Comparison of ENCODE assay signal across 16 cellular contexts in the genomic region with DNA sequence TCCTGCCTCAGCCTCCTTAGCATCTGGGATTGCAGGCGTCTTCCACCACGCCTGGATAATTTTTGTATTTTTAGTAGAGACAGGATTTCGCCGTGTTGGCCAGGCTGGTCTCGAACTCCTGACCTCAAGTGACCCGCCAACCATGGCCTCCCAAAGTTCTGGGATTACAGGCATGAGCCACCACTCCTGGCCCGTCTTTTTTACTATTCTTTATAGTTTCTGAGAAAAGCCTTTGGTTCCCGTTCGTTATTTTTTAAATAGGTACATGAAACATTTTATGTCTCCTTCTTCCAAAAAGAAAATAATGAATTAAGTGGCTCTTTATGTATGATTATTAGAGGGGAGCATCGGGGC. TPM values are rescaled to one million over a fixed set of nuclear protein-coding genes. Genes with fewer than 3 reads are reported as not detected.
A peak's percentile ranks its signal among the peaks of the same experiment; 100 is the strongest.
DNase-seq lines count a peak whose midpoint lies in the region; ATAC-seq, FAIRE-seq and TF ChIP-seq lines count a peak whose summit lies in the region.
"Had no signal": no experiment of that assay in that cellular context is flagged by ENCODE, and none has a peak within 500 bp of the region (broad histone marks: within the 10 kb centered on the region; RNA-seq: fewer than 3 reads in every experiment).

No MANE protein-coding gene starts in this region.

- no peaks in the 10 kb centered on the region for H3K4me1 ChIP-seq in HEK293 (ENCODE audit: control insufficient read depth, insufficient read depth, low read length)
- H3K4me1 ChIP-seq in breast epithelium, result no peaks in the 10 kb centered on the region
- H3K4me1 ChIP-seq in liver (ENCODE audit: control insufficient read depth in 4 of 4, insufficient read depth in 4 of 4, low read length in 3 of 4), result peaks cover 3 to 18% (median 10%) of the 10 kb centered on the region in 4 donors
- H3K4me1 ChIP-seq in small intestine (ENCODE audit: control insufficient read depth in 2 of 2, insufficient read depth in 1 of 2, low read depth in 1 of 2, low read length in 1 of 2), result peaks cover 0 to 3% of the 10 kb centered on the region in 2 donors

- no peak for TF ChIP-seq POLR2A in breast epithelium (IDR thresholded peaks at IDR 0.05)

- H3K36me3 ChIP-seq in HEK293 (ENCODE audit: control insufficient read depth in 2 of 2, insufficient read depth in 1 of 2, low read length in 2 of 2), result no peaks in the 10 kb centered on the region
- H3K36me3 ChIP-seq in breast epithelium, result no peaks in the 10 kb centered on the region
- no peaks in the 10 kb centered on the region for H3K36me3 ChIP-seq in liver (ENCODE audit: control insufficient read depth in 4 of 4, insufficient read depth in 3 of 4, low read depth in 1 of 4, low read length in 3 of 4)
- H3K36me3 ChIP-seq in small intestine (ENCODE audit: control insufficient read depth in 2 of 2, insufficient read depth in 2 of 2, low read length in 2 of 2), result no peaks in the 10 kb centered on the region
- H3K36me3 ChIP-seq: thyroid gland had no signal

- DNase-seq in breast epithelium (ENCODE audit: low spot score in 2 of 2) (no peak), small intestine (no peak), putamen (ENCODE audit: low spot score) (no peak), dermis blood vessel endothelial cell (no peak)
- DNase-seq: activated naive CD8-positive, alpha-beta T cell treated with anti-CD3 and anti-CD28 coated beads for 36 hours; effector CD4-positive, alpha-beta T cell; NCI-H1694 treated with DMSO at 0.1 percent for 48 hours; NK-92 treated with Interleukin-12 subunit alpha and Interleukin-12 subunit beta, amount 100 ng/mL, for 24 hours; T-helper 1 cell had no signal

- H3K4me3 ChIP-seq in HEK293 (ENCODE audit: low read depth, low read length), result no peak overlapping the region
- peak overlapping the region in 1 of 3 donors; percentile 54 for H3K4me3 ChIP-seq in breast epithelium
- no peak overlapping the region for H3K4me3 ChIP-seq in liver (ENCODE audit: low read depth in 1 of 3, low read length in 3 of 3)
- H3K4me3 ChIP-seq in small intestine (ENCODE audit: low read depth in 1 of 2, low read length in 2 of 2), result no peak overlapping the region

- H3K27me3 ChIP-seq in breast epithelium, result no peaks in the 10 kb centered on the region
- no peaks in the 10 kb centered on the region for H3K27me3 ChIP-seq in liver (ENCODE audit: control insufficient read depth in 4 of 4, insufficient read depth in 4 of 4, low read length in 3 of 4)
- no peaks in the 10 kb centered on the region for H3K27me3 ChIP-seq in small intestine (ENCODE audit: control insufficient read depth in 2 of 2, insufficient read depth in 2 of 2, low read length in 2 of 2)
- H3K27me3 ChIP-seq: thyroid gland had no signal

- WGBS in liver, result 70% methylated on average over 10 of the region's 10 CpGs
- WGBS in small intestine, 3 donors, result 21 to 67% (median 37%) methylated on average over 10 of the region's 10 CpGs

- no peak for TF ChIP-seq CTCF in HEK293 (tag by site-specific recombination; IDR thresholded peaks at IDR 0.05)
- no peak for TF ChIP-seq CTCF in breast epithelium (IDR thresholded peaks at IDR 0.05)
- TF ChIP-seq CTCF in liver (IDR thresholded peaks at IDR 0.05; ENCODE audit: low read depth, low read length, missing input control), result no peak

- ATAC-seq in HG03432 (IDR thresholded peaks at IDR 0.05; ENCODE audit: unreplicated experiment), result no peak
- no peak for ATAC-seq in HG02759 (IDR thresholded peaks at IDR 0.05; ENCODE audit: unreplicated experiment)

- no peaks in the 10 kb centered on the region for H3K9me3 ChIP-seq in HEK293 (ENCODE audit: control insufficient read depth, insufficient read depth, low read depth, low read length)
- H3K9me3 ChIP-seq in breast epithelium, result no peaks in the 10 kb centered on the region
- no peaks in the 10 kb centered on the region for H3K9me3 ChIP-seq in liver (ENCODE audit: control insufficient read depth in 4 of 4, low read length in 3 of 4)
- no peaks in the 10 kb centered on the region for H3K9me3 ChIP-seq in small intestine (ENCODE audit: control insufficient read depth, low read depth)
- H3K9me3 ChIP-seq: thyroid gland had no signal

- TF ChIP-seq RAD21 in liver (IDR thresholded peaks at IDR 0.05), result no peak

- CTCF ChIA-PET in HEK293 (lab: Yijun Ruan, JAX), result interaction anchor here (0.7 to 1.4 kb wide), 3 partner anchors 23 to 120 kb away, joined by 3 to 10 read pairs (median 5); no protein-coding TSS in a partner anchor

- intact Hi-C loops in breast epithelium (cut with DNase I; ENCODE audit: low total_unique reads), result no loop called here

- FAIRE-seq in small intestine (lab: Jason Lieb, UNC), result no peak
- FAIRE-seq: D721Med had no signal

- H3K27ac ChIP-seq in HEK293 (ENCODE audit: extremely low read depth, low read depth, low read length), result no peak overlapping the region
- H3K27ac ChIP-seq in breast epithelium, result peak overlapping the region; percentile 52 to 80
- H3K27ac ChIP-seq in liver (ENCODE audit: low read depth in 1 of 2, low read length in 2 of 2), result peak overlapping the region; percentile 66 to 79
- H3K27ac ChIP-seq in small intestine (ENCODE audit: low read depth in 1 of 2, low read length in 1 of 2), result peak overlapping the region; percentile 61 to 81

- peak overlapping the region in 1 of 2 donors; percentile 39 for H3K9ac ChIP-seq in liver (ENCODE audit: low read depth in 1 of 2, low read length in 2 of 2)

- POLR2A ChIA-PET in HEK293 (lab: Yijun Ruan, JAX), result no interaction called here

TF ChIP-seq in HEK293, 187 proteins besides CTCF, POLR2A, EP300 and RAD21:
- TF ChIP-seq IKZF3 (tag by site-specific recombination; IDR thresholded peaks at IDR 0.05) (no peak), GLI4 (tag by site-specific recombination; IDR thresholded peaks at IDR 0.05) (no peak), KLF1 (tag by site-specific recombination; IDR thresholded peaks at IDR 0.05) (no peak), ZNF664 (tag by site-specific recombination; IDR thresholded peaks at IDR 0.05) (no peak), ZNF335 (tag by site-specific recombination; conservative IDR thresholded peaks at IDR 0.05) (peak; percentile 86), EGR2 (tag by site-specific recombination; IDR thresholded peaks at IDR 0.05; ENCODE audit: low read depth) (no peak)
- TF ChIP-seq, protein P1, sequence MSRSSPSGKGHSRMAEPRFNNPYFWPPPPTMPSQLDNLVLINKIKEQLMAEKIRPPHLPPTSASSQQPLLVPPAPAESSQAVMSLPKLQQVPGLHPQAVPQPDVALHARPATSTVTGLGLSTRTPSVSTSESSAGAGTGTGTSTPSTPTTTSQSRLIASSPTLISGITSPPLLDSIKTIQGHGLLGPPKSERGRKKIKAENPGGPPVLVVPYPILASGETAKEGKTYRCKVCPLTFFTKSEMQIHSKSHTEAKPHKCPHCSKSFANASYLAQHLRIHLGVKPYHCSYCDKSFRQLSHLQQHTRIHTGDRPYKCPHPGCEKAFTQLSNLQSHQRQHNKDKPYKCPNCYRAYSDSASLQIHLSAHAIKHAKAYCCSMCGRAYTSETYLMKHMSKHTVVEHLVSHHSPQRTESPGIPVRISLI (tag by site-specific recombination; IDR thresholded peaks at IDR 0.05), result no peak
TF ChIP-seq in HEK293: peak in this region for 1.

TF ChIP-seq in liver, 16 proteins besides CTCF, POLR2A, EP300 and RAD21 (continues in another document):
- TF ChIP-seq TAF1 (conservative IDR thresholded peaks at IDR 0.05), result no peak
- TF ChIP-seq GABPA (IDR thresholded peaks at IDR 0.05 in 1 of 2, conservative IDR thresholded peaks at IDR 0.05 in 1 of 2), result no peak
- TF ChIP-seq HNF4G (IDR thresholded peaks at IDR 0.05), result no peak
- no peak for TF ChIP-seq SP1 (IDR thresholded peaks at IDR 0.05)
- no peak for TF ChIP-seq JUND (IDR thresholded peaks at IDR 0.05)
- TF ChIP-seq, protein P2, sequence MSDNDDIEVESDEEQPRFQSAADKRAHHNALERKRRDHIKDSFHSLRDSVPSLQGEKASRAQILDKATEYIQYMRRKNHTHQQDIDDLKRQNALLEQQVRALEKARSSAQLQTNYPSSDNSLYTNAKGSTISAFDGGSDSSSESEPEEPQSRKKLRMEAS (IDR thresholded peaks at IDR 0.05), result no peak
- TF ChIP-seq RXRA (IDR thresholded peaks at IDR 0.05), result no peak
- no peak for TF ChIP-seq FOXA1 (IDR thresholded peaks at IDR 0.05)
- TF ChIP-seq NR2F2 (IDR thresholded peaks at IDR 0.05), result no peak
- no peak for TF ChIP-seq FOXA2 (IDR thresholded peaks at IDR 0.05)
- no peak for TF ChIP-seq REST (IDR thresholded peaks at IDR 0.05)
- no peak for TF ChIP-seq HNF4A (conservative IDR thresholded peaks at IDR 0.05)
- no peak for TF ChIP-seq EGR1 (IDR thresholded peaks at IDR 0.05; ENCODE audit: low read depth in 2 of 2)
- TF ChIP-seq, protein P3, sequence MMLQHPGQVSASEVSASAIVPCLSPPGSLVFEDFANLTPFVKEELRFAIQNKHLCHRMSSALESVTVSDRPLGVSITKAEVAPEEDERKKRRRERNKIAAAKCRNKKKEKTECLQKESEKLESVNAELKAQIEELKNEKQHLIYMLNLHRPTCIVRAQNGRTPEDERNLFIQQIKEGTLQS (IDR thresholded peaks at IDR 0.05), result no peak

RNA-seq across cellular contexts. Expression of gene BCO1, which starts 0.6 kb away (rescaled TPM):
- total RNA-seq in breast epithelium (under 1 TPM in 1 of 3 donors, not detected in 2; 0.29 TPM), liver (under 1 TPM; 0.23 to 0.50 TPM), dermis blood vessel endothelial cell (not detected in 2 replicates)
- polyA plus RNA-seq in liver (under 1 TPM; 0.11 to 0.35 TPM), small intestine (10 to 100 TPM in 2 of 3 donors, 1 to 10 TPM in 1; 4.9 to 31.1 (median 30.8) TPM)
- total RNA-seq: activated CD8-positive, alpha-beta memory T cell treated with anti-CD3 and anti-CD28 coated beads for 36 hours; activated naive CD8-positive, alpha-beta T cell treated with anti-CD3 and anti-CD28 coated beads for 36 hours had no signal
